ENCODE assay signal across 17 cellular contexts in genomic region chr5:14184082-14184481, GRCh38. TPM values are rescaled to one million over a fixed set of nuclear protein-coding genes. Genes with fewer than 3 reads are reported as not detected.
DNase-seq lines count a peak whose midpoint lies in the region; ATAC-seq, FAIRE-seq and TF ChIP-seq lines count a peak whose summit lies in the region.
"Had no signal": no experiment of that assay in that cellular context is flagged by ENCODE, and none has a peak within 500 bp of the region (broad histone marks: within the 10 kb centered on the region; RNA-seq: fewer than 3 reads in every experiment).

No MANE protein-coding gene starts in this region.

- intact Hi-C loops in heart right ventricle (cut with DNase I): loop anchor here in 2 of 10 donors (5.0 kb wide), 1 partner anchor 37 kb away; no protein-coding TSS in a partner anchor

- no peaks in the 10 kb centered on the region for H3K27me3 ChIP-seq in heart right ventricle
- no peaks in the 10 kb centered on the region for H3K27me3 ChIP-seq in rectal smooth muscle tissue (ENCODE audit: control insufficient read depth, insufficient read depth, low read length)
- H3K27me3 ChIP-seq: body of pancreas, SJCRH30 had no signal

- CTCF ChIA-PET in AG04449 (lab: Yijun Ruan, JAX): interaction anchor here (1.0 kb wide), 1 partner anchor 84 kb away, joined by 3 read pairs; no protein-coding TSS in a partner anchor

- peaks cover 32 to 97% (median 78%) of the 10 kb centered on the region in 9 donors for H3K4me1 ChIP-seq in heart right ventricle
- peaks cover 57% of the 10 kb centered on the region for H3K4me1 ChIP-seq in rectal smooth muscle tissue (ENCODE audit: control insufficient read depth, insufficient read depth, low read length)
- H3K4me1 ChIP-seq: SJCRH30 had no signal

- peak overlapping the region in 8 of 10 donors; percentile 36 to 79 (median 58) for H3K27ac ChIP-seq in heart right ventricle
- H3K27ac ChIP-seq in rectal smooth muscle tissue (ENCODE audit: low read depth, low read length): peak overlapping the region; percentile 95
- H3K27ac ChIP-seq: body of pancreas, SJCRH30 had no signal

- H3K4me3 ChIP-seq in AG04449 (ENCODE audit: low read depth, low read length) (peak overlapping the region; percentile 4), astrocyte of the spinal cord (ENCODE audit: low read depth, low read length) (no peak overlapping the region), heart right ventricle (no peak overlapping the region), rectal smooth muscle tissue (ENCODE audit: low read length) (peak overlapping the region; percentile 7)
- H3K4me3 ChIP-seq: body of pancreas, SJCRH30 had no signal

- H3K9ac ChIP-seq in rectal smooth muscle tissue (ENCODE audit: low read length): no peak overlapping the region

- TF ChIP-seq CTCF in AG04449 (IDR thresholded peaks at IDR 0.05; ENCODE audit: insufficient read depth, low read length, missing control alignments) (no peak), astrocyte of the spinal cord (IDR thresholded peaks at IDR 0.05; ENCODE audit: low read depth, low read length) (no peak), heart right ventricle (IDR thresholded peaks at IDR 0.05) (no peak)

- DNase-seq in AG04449 (ENCODE audit: low read depth, low spot score): no peak
- DNase-seq in astrocyte of the spinal cord (ENCODE audit: low read depth, low spot score): peak; percentile 56
- DNase-seq in heart right ventricle: no peak
- DNase-seq in GM19239 (ENCODE audit: insufficient read length, low spot score): no peak
- no peak for DNase-seq in NK-92 (lab: John Stamatoyannopoulos, UW; ENCODE audit: unreplicated experiment)
- DNase-seq: ACHN; activated CD4-positive, CD25-positive, alpha-beta regulatory T cell; activated T-cell treated with anti-CD3 and anti-CD28 coated beads, Interleukin-2, amount 50 U/mL, for 4 hours; body of pancreas; erythroblast; NCI-H510A; nucleus accumbens; SJCRH30 had no signal

- 54 to 64% methylated on average over 7 of the region's 7 CpGs for WGBS in heart right ventricle, 2 donors

- in situ Hi-C loops in astrocyte of the spinal cord (cut with HindIII; ENCODE audit: low sequenced_read_pairs): no loop called here

- ATAC-seq in heart right ventricle: peak in 7 of 8 donors; percentile 43 to 81 (median 60)
- ATAC-seq in HG03097 (IDR thresholded peaks at IDR 0.05; ENCODE audit: low FRiP score, unreplicated experiment): no peak
- no peak for ATAC-seq in GM18861 (IDR thresholded peaks at IDR 0.05; ENCODE audit: unreplicated experiment)
- ATAC-seq: activated T-cell treated with anti-CD3 and anti-CD28 coated beads, Interleukin-2, amount 50 U/mL, for 4 hours; body of pancreas had no signal

- H3K36me3 ChIP-seq in heart right ventricle (no peaks in the 10 kb centered on the region), rectal smooth muscle tissue (ENCODE audit: control insufficient read depth, insufficient read depth, low read length) (no peaks in the 10 kb centered on the region)
- H3K36me3 ChIP-seq: SJCRH30 had no signal

- POLR2A ChIA-PET in AG04449 (lab: Yijun Ruan, JAX): no interaction called here

- no peaks in the 10 kb centered on the region for H3K9me3 ChIP-seq in heart right ventricle
- H3K9me3 ChIP-seq: body of pancreas, SJCRH30 had no signal

- no peak for FAIRE-seq in GM19239 (lab: Jason Lieb, UNC)
- FAIRE-seq: GM18507 had no signal

RNA-seq across cellular contexts. Expression of gene TRIO, which starts 40.9 kb away (rescaled TPM):
- 10 to 100 TPM; 47.2 to 71.4 (median 61.9) TPM for total RNA-seq in heart right ventricle
- 10 to 100 TPM; 26.2 to 85.2 TPM for polyA plus RNA-seq in heart right ventricle

Comparison
In these comparisons a context has a peak if more than half of its experiments do, and no peak if none do; other contexts are left out.
1. H3K4me3 ChIP-seq: peak in AG04449 (single experiment) and rectal smooth muscle tissue (single experiment); none in astrocyte of the spinal cord (single experiment) and heart right ventricle (0 of 10).
2. ATAC-seq: peak in heart right ventricle (7 of 8); none in HG03097 (single experiment) and GM18861 (single experiment).